In the genomic region with DNA sequence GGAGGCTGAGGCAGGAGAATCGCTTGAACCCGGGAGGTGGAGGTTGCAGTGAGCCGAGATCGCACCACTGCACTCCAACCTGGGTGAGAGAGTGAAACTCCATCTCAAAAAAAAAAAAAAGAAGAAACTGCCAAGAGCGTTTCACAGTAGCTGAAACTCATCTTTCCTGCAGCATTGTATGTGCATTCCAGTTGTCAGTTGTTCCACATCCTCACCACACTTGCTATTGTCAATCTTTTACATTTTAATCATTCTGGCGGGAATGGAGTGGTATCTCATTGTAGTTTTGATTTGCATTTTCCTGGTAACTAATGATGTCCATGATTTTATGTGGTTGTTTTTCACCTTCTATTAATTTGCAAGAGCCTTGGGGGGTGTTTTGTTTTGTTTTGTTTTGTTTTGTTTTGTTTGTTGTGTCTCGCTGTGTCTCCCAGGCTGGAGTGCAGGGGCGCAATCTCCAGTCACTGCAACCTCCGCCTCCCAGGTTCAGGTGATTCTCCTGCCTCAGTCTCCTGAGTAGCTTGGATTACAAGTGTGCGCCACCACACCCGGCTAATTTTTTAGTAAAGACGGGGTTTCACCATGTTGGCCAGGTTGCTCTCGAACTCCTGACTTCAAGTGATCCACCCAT, we compare ENCODE assay signal across 16 cellular contexts. TPM values are rescaled to one million over a fixed set of nuclear protein-coding genes. Genes with fewer than 3 reads are reported as not detected.
DNase-seq lines count a peak whose midpoint lies in the region; ATAC-seq, FAIRE-seq and TF ChIP-seq lines count a peak whose summit lies in the region.
"Had no signal": no experiment of that assay in that cellular context is flagged by ENCODE, and none has a peak within 500 bp of the region (broad histone marks: within the 10 kb centered on the region; RNA-seq: fewer than 3 reads in every experiment).

No MANE protein-coding gene starts in this region.

- H3K36me3 ChIP-seq in K562 (ENCODE audit: control insufficient read depth, insufficient read depth, low read length) = no peaks in the 10 kb centered on the region
- H3K36me3 ChIP-seq in heart left ventricle = no peaks in the 10 kb centered on the region
- no peaks in the 10 kb centered on the region for H3K36me3 ChIP-seq in esophagus squamous epithelium

- H3K36me3 Mint-ChIP-seq in nephron (ENCODE audit: low read depth) (no peaks in the 10 kb centered on the region), type B pancreatic cell (peaks cover 5% of the 10 kb centered on the region)

- DNase-seq in LHCN-M2 (ENCODE audit: low read depth) (peak; percentile 81), K562 (ENCODE audit: extremely low read depth in 1 of 4, low spot score in 3 of 4) (no peak), type B pancreatic cell (ENCODE audit: extremely low spot score, unreplicated experiment) (peak; percentile 34), HTR-8/SVneo (ENCODE audit: insufficient read length, low spot score) (no peak), heart left ventricle (no peak), esophagus squamous epithelium (lab: John Stamatoyannopoulos, UW) (no peak)
- DNase-seq: ACHN; CD4-positive, CD25-positive, alpha-beta regulatory T cell; DMS53; GM23248 had no signal

- H3K4me3 ChIP-seq in K562 (no peak overlapping the region), heart left ventricle (no peak overlapping the region), esophagus squamous epithelium (no peak overlapping the region)
- H3K4me3 ChIP-seq: BLaER1 treated with 17β-estradiol and CSF1 and Interleukin-3, amounts not matched to agents 10 nM and 100 nM; GM12878; GM23248 had no signal

- no peak overlapping the region for H2AFZ ChIP-seq in K562 (ENCODE audit: low read depth, low read length)
- H2AFZ ChIP-seq: GM23248 had no signal

- no peak overlapping the region for H3K4me2 ChIP-seq in K562 (ENCODE audit: insufficient read depth, low read length)
- H3K4me2 ChIP-seq: BLaER1 treated with 17β-estradiol and CSF1 and Interleukin-3, amounts not matched to agents 10 nM and 100 nM had no signal

- H3K27ac Mint-ChIP-seq in nephron (peak overlapping the region in 2 of 3 experiments; percentile 51 to 65), type B pancreatic cell (no peak overlapping the region)

- no peak for TF ChIP-seq CTCF in K562 (IDR thresholded peaks at IDR 0.05 in 2 of 3, conservative IDR thresholded peaks at IDR 0.05 in 1 of 3; ENCODE audit: insufficient read depth in 2 of 3, low read depth in 1 of 3, low read length in 3 of 3)
- TF ChIP-seq CTCF in nephron (IDR thresholded peaks at IDR 0.05; ENCODE audit: unreplicated experiment in 3 of 3) = no peak
- no peak for TF ChIP-seq CTCF in type B pancreatic cell (conservative IDR thresholded peaks at IDR 0.05)
- no peak for TF ChIP-seq CTCF in heart left ventricle (IDR thresholded peaks at IDR 0.05)
- TF ChIP-seq CTCF in esophagus squamous epithelium (IDR thresholded peaks at IDR 0.05) = no peak

- CTCF ChIA-PET in K562 (lab: Yijun Ruan, JAX; ENCODE audit: low intra/inter-chr PET ratio) = no interaction called here

- BruUV-seq in K562 (replicated peaks; lab: Mats Ljungman, UMichigan) = no TSS peak

- H3K9me3 ChIP-seq in K562 (replicated peaks; ENCODE audit: control insufficient read depth, insufficient read depth, low read depth, low read length) (no peaks in the 10 kb centered on the region), heart left ventricle (no peaks in the 10 kb centered on the region), esophagus squamous epithelium (no peaks in the 10 kb centered on the region)
- H3K9me3 ChIP-seq: BLaER1 treated with 17β-estradiol and CSF1 and Interleukin-3, amounts not matched to agents 10 nM and 100 nM had no signal

- no peak for TF ChIP-seq POLR2A in K562 (conservative IDR thresholded peaks at IDR 0.05)
- no peak for TF ChIP-seq POLR2A in heart left ventricle (IDR thresholded peaks at IDR 0.05)
- no peak for TF ChIP-seq POLR2A in esophagus squamous epithelium (IDR thresholded peaks at IDR 0.05)

- no peaks in the 10 kb centered on the region for H3K27me3 Mint-ChIP-seq in nephron (ENCODE audit: low read depth)
- H3K27me3 Mint-ChIP-seq in type B pancreatic cell = no peaks in the 10 kb centered on the region
- H3K27me3 Mint-ChIP-seq: CD4-positive, CD25-positive, alpha-beta regulatory T cell had no signal

- TF ChIP-seq RAD21 in K562 (CRISPR knock-in tag; conservative IDR thresholded peaks at IDR 0.05 in 1 of 2, IDR thresholded peaks at IDR 0.05 in 1 of 2) = no peak

- in situ Hi-C loops in K562 (cut with MboI) = no loop called here

- H3K27me3 ChIP-seq in K562 (ENCODE audit: control insufficient read depth in 2 of 2, insufficient read depth in 2 of 2, low read length in 2 of 2) (no peaks in the 10 kb centered on the region), heart left ventricle (no peaks in the 10 kb centered on the region), esophagus squamous epithelium (no peaks in the 10 kb centered on the region)
- H3K27me3 ChIP-seq: BLaER1 treated with 17β-estradiol and CSF1 and Interleukin-3, amounts not matched to agents 10 nM and 100 nM had no signal

- no peak overlapping the region for H3K9ac ChIP-seq in K562 (ENCODE audit: insufficient read depth in 1 of 2, low read depth in 2 of 2, low read length in 2 of 2)
- H3K9ac ChIP-seq: BLaER1 treated with 17β-estradiol and CSF1 and Interleukin-3, amounts not matched to agents 10 nM and 100 nM; GM23248 had no signal

- H3K9me1 ChIP-seq in K562 (ENCODE audit: control insufficient read depth, insufficient read depth, low read length) = no peaks in the 10 kb centered on the region

- POLR2A ChIA-PET in K562 (lab: Yijun Ruan, JAX) = interaction anchor here (0.6 to 6.0 kb wide), 8 partner anchors 8 to 89 kb away, joined by 3 to 51 read pairs (median 5); partner anchors contain the start of genes GNB1L and RTL10

- WGBS in K562 (ENCODE audit: insufficient coverage, low coverage, missing lambda C conversion rate) = 72% methylated on average over 13 of the region's 13 CpGs
- WGBS in heart left ventricle, 4 donors = 95 to 97% (median 96%) methylated on average over 13 of the region's 13 CpGs
- WGBS in esophagus squamous epithelium, 2 donors = 95 to 98% methylated on average over 12 to 13 of the region's 13 CpGs

- H3K4me3 Mint-ChIP-seq in nephron (no peak overlapping the region), type B pancreatic cell (no peak overlapping the region)

- no peak for FAIRE-seq in K562 (lab: Jason Lieb, UNC)
- FAIRE-seq in HTR-8/SVneo (lab: Jason Lieb, UNC) = no peak
- FAIRE-seq: GM12878, GM18507, H54 had no signal

- no peaks in the 10 kb centered on the region for H3K4me1 Mint-ChIP-seq in nephron
- H3K4me1 Mint-ChIP-seq in type B pancreatic cell (ENCODE audit: unreplicated experiment) = no peaks in the 10 kb centered on the region

- no peak for TF ChIP-seq EP300 in K562 (IDR thresholded peaks at IDR 0.05; ENCODE audit: low read length)

- H4K20me1 ChIP-seq in K562 (replicated peaks; ENCODE audit: control insufficient read depth, insufficient read depth, low read length) = no peaks in the 10 kb centered on the region
- H4K20me1 ChIP-seq: BLaER1 treated with 17β-estradiol and CSF1 and Interleukin-3, amounts not matched to agents 10 nM and 100 nM had no signal

- H3K27ac ChIP-seq in K562 (ENCODE audit: extremely low read depth, low read depth, low read length) = no peak overlapping the region
- H3K27ac ChIP-seq in heart left ventricle = no peak overlapping the region
- H3K27ac ChIP-seq in esophagus squamous epithelium = no peak overlapping the region
- H3K27ac ChIP-seq: BLaER1 treated with 17β-estradiol and CSF1 and Interleukin-3, amounts not matched to agents 10 nM and 100 nM; GM23248 had no signal

- ATAC-seq in K562 (no peak), heart left ventricle (no peak)
- ATAC-seq: GM12878, HCT116 had no signal

- H3K4me1 ChIP-seq in K562 (replicated peaks in 1 of 2; ENCODE audit: control insufficient read depth in 2 of 2, insufficient read depth in 2 of 2, low read length in 2 of 2) (peaks cover 0 to 8% of the 10 kb centered on the region in 2 experiments; a peak in 3 of 5 replicates), heart left ventricle (no peaks in the 10 kb centered on the region), esophagus squamous epithelium (no peaks in the 10 kb centered on the region)

- no peaks in the 10 kb centered on the region for H3K79me2 ChIP-seq in K562 (ENCODE audit: control insufficient read depth, insufficient read depth, low read length)

- no peaks in the 10 kb centered on the region for H3K9me3 Mint-ChIP-seq in nephron
- no peaks in the 10 kb centered on the region for H3K9me3 Mint-ChIP-seq in type B pancreatic cell
- H3K9me3 Mint-ChIP-seq: CD4-positive, CD25-positive, alpha-beta regulatory T cell had no signal

- intact Hi-C loops in K562 (cut with micrococcal nuclease) (no loop called here), heart left ventricle (cut with DNase I) (no loop called here), esophagus squamous epithelium (cut with DNase I) (no loop called here)

RNA-seq across cellular contexts. Expression of gene GNB1L, which starts 8.1 kb away (rescaled TPM):
- 11.3 and 14.0 TPM in 2 replicates for total RNA-seq in LHCN-M2 (2014; rRNA removed)
- polyA plus RNA-seq in LHCN-M2 (2012) = 9.0 TPM
- 5.3 and 21.3 TPM in 2 replicates for total RNA-seq in K562 (2011; cell fraction: chromatin; rRNA removed; ENCODE audit: low replicate concordance)
- 21.8 and 25.5 TPM in 2 replicates for total RNA-seq in K562 (2011; cell fraction: nucleolus; rRNA removed)
- total RNA-seq in K562 (2011; cell fraction: nucleoplasm; rRNA removed) = 7.3 and 7.8 TPM in 2 replicates
- 48.9 and 69.1 TPM in 2 replicates for total RNA-seq in K562 (2014; rRNA removed)
- 0.57 and 0.84 TPM in 2 replicates for total RNA-seq in K562 (2014; rRNA removed; fragmentation: Illumina TruSeq; extraction: Trizol)
- 17.8 and 20.6 TPM in 2 replicates for total RNA-seq in K562 (2015; rRNA removed; fragmentation: Illumina TruSeq; extraction: Trizol)
- total RNA-seq in K562 (2021) = 50.5 and 55.3 TPM in 2 replicates
- 10.2 and 35.0 TPM in 2 replicates for polyA plus RNA-seq in K562 (2011; rRNA removed)
- polyA plus RNA-seq in K562 (2011; cell fraction: cytosol; rRNA removed) = 37.2 and 43.8 TPM in 2 replicates
- 33.2 and 43.3 TPM in 2 replicates for polyA plus RNA-seq in K562 (2011; cell fraction: nucleus; rRNA removed)
- 42.2 and 62.2 TPM in 2 replicates for polyA plus RNA-seq in K562 (2012)
- 1.9 and 18.0 TPM in 2 replicates for polyA plus RNA-seq in K562 (2014; fragmentation: Illumina TruSeq; extraction: Trizol)
- 1 to 10 TPM in 1 of 2 experiments, under 1 TPM in 1; 0.56 to 3.5 TPM for polyA plus RNA-seq in K562 (2014; fragmentation: Nextera tagmentation; extraction: Ambion mirVana)
- polyA plus RNA-seq in K562 (2014; rRNA removed) = 40.7 and 41.3 TPM in 2 replicates
- 2.8 and 3.7 TPM in 2 replicates for polyA minus RNA-seq in K562 (2011; rRNA and poly(A)+ RNA removed)
- 13.2 and 33.0 TPM in 2 replicates for polyA minus RNA-seq in K562 (2011; cell fraction: cytosol; rRNA and poly(A)+ RNA removed)
- polyA minus RNA-seq in K562 (2011; cell fraction: nucleus; rRNA and poly(A)+ RNA removed) = 12.0 and 14.3 TPM in 2 replicates
- total RNA-seq in type B pancreatic cell (ENCODE audit: low replicate concordance) = 7.5 and 7.7 TPM in 2 replicates
- total RNA-seq in heart left ventricle = 1 to 10 TPM; 1.9 to 3.7 (median 2.4) TPM
- polyA plus RNA-seq in heart left ventricle = 1 to 10 TPM; 1.6 to 9.2 TPM
- total RNA-seq in esophagus squamous epithelium = 1 to 10 TPM; 5.7 to 8.5 (median 6.4) TPM

RNA-seq across cellular contexts. Expression of gene RTL10, which starts 8.1 kb away (rescaled TPM):
- 13.3 and 14.9 TPM in 2 replicates for total RNA-seq in LHCN-M2 (2014; rRNA removed)
- polyA plus RNA-seq in LHCN-M2 (2012) = 19.1 TPM
- 82.4 and 192 TPM in 2 replicates for total RNA-seq in K562 (2011; cell fraction: chromatin; rRNA removed; ENCODE audit: low replicate concordance)
- 134 and 166 TPM in 2 replicates for total RNA-seq in K562 (2011; cell fraction: nucleolus; rRNA removed)
- 107 and 110 TPM in 2 replicates for total RNA-seq in K562 (2011; cell fraction: nucleoplasm; rRNA removed)
- total RNA-seq in K562 (2014; rRNA removed) = 32.5 and 42.0 TPM in 2 replicates
- 16.3 and 19.8 TPM in 2 replicates for total RNA-seq in K562 (2014; rRNA removed; fragmentation: Illumina TruSeq; extraction: Trizol)
- 26.2 and 28.8 TPM in 2 replicates for total RNA-seq in K562 (2015; rRNA removed; fragmentation: Illumina TruSeq; extraction: Trizol)
- total RNA-seq in K562 (2021) = 75.4 and 75.5 TPM in 2 replicates
- polyA plus RNA-seq in K562 (2011; rRNA removed) = 32.7 and 82.6 TPM in 2 replicates
- polyA plus RNA-seq in K562 (2011; cell fraction: cytosol; rRNA removed) = 68.8 and 74.9 TPM in 2 replicates
- 124 and 157 TPM in 2 replicates for polyA plus RNA-seq in K562 (2011; cell fraction: nucleus; rRNA removed)
- polyA plus RNA-seq in K562 (2012) = 40.3 and 56.9 TPM in 2 replicates
- polyA plus RNA-seq in K562 (2014; fragmentation: Illumina TruSeq; extraction: Trizol) = 39.2 and 40.1 TPM in 2 replicates
- polyA plus RNA-seq in K562 (2014; fragmentation: Nextera tagmentation; extraction: Ambion mirVana) = 10 to 100 TPM; 23.6 to 33.7 TPM
- 28.2 and 31.2 TPM in 2 replicates for polyA plus RNA-seq in K562 (2014; rRNA removed)
- 49.5 and 66.5 TPM in 2 replicates for polyA minus RNA-seq in K562 (2011; rRNA and poly(A)+ RNA removed)
- polyA minus RNA-seq in K562 (2011; cell fraction: cytosol; rRNA and poly(A)+ RNA removed) = 31.7 and 46.0 TPM in 2 replicates
- polyA minus RNA-seq in K562 (2011; cell fraction: nucleus; rRNA and poly(A)+ RNA removed) = 42.7 and 85.4 TPM in 2 replicates
- total RNA-seq in type B pancreatic cell (ENCODE audit: low replicate concordance) = 28.8 and 39.1 TPM in 2 replicates
- 10 to 100 TPM in 3 of 9 donors, 1 to 10 TPM in 6; 5.1 to 11.6 (median 7.7) TPM for total RNA-seq in heart left ventricle
- 1 to 10 TPM; 4.6 to 4.9 TPM for polyA plus RNA-seq in heart left ventricle
- total RNA-seq in esophagus squamous epithelium = 10 to 100 TPM in 2 of 4 donors, 1 to 10 TPM in 2; 9.4 to 18.2 (median 11.4) TPM

Comparison
In these comparisons a context has a peak if more than half of its experiments do, and no peak if none do; other contexts are left out.
1. DNase-seq: peak in LHCN-M2 (single experiment) and type B pancreatic cell (single experiment); none in K562 (0 of 4), HTR-8/SVneo (single experiment), heart left ventricle (0 of 5) and esophagus squamous epithelium (single experiment).